8 cellular contexts compared by ENCODE assay signal in genomic region chr16:87391324-87391949, GRCh38. TPM values are rescaled to one million over a fixed set of nuclear protein-coding genes. Genes with fewer than 3 reads are reported as not detected.
DNase-seq lines count a peak whose midpoint lies in the region; ATAC-seq, FAIRE-seq and TF ChIP-seq lines count a peak whose summit lies in the region.

No MANE protein-coding gene starts in this region.

- H3K4me1 ChIP-seq in pancreas: peaks cover 23 to 52% (median 27%) of the 10 kb centered on the region in 3 donors

- no peaks in the 10 kb centered on the region for H3K9me3 ChIP-seq in pancreas

- DNase-seq in ELF-1 (ENCODE audit: low read depth, low spot score) (peak; percentile 70), glutamatergic neuron (peak; percentile 58), pancreas (peak in 5 of 6 donors; percentile 62 to 85 (median 68)), NCI-H446 (lab: John Stamatoyannopoulos, UW) (no peak), RCC 7860 (ENCODE audit: low spot score) (no peak)

- H3K27ac Mint-ChIP-seq in glutamatergic neuron (ENCODE audit: unreplicated experiment): peak overlapping the region; percentile 97

- peaks cover 23% of the 10 kb centered on the region for H3K27me3 Mint-ChIP-seq in glutamatergic neuron (ENCODE audit: unreplicated experiment)

- WGBS in pancreas, 2 donors: 8% methylated on average over 37 to 44 of the region's 44 CpGs

- peak overlapping the region; percentile 94 to 98 (median 97) for H3K27ac ChIP-seq in pancreas

- H3K9me3 Mint-ChIP-seq in glutamatergic neuron (ENCODE audit: unreplicated experiment): peaks cover 27% of the 10 kb centered on the region

- H3K27me3 ChIP-seq in pancreas: no peaks in the 10 kb centered on the region

- TF ChIP-seq CTCF in WI38 (IDR thresholded peaks at IDR 0.05; ENCODE audit: low read depth, low read length): no peak
- TF ChIP-seq CTCF in glutamatergic neuron (IDR thresholded peaks at IDR 0.05; ENCODE audit: partially characterized antibody, unreplicated experiment): no peak
- no peak for TF ChIP-seq CTCF in pancreas (IDR thresholded peaks at IDR 0.05)

- H3K36me3 ChIP-seq in pancreas: no peaks in the 10 kb centered on the region

- no peak for FAIRE-seq in pancreas (lab: Jason Lieb, UNC)
- no peak for FAIRE-seq in RCC 7860 (lab: Jason Lieb, UNC)

- H3K4me3 ChIP-seq in WI38 (ENCODE audit: low read depth, low read length) (peak overlapping the region; percentile 66), pancreas (peak overlapping the region; percentile 40 to 78 (median 65))

- intact Hi-C loops in pancreas (cut with DNase I): no loop called here

- ATAC-seq in HG03025 (IDR thresholded peaks at IDR 0.05; ENCODE audit: low FRiP score, unreplicated experiment) (peak; percentile 17), pancreas (peak in 3 of 4 donors; percentile 9 to 19 (median 12)), GM21825 (IDR thresholded peaks at IDR 0.05; ENCODE audit: unreplicated experiment) (no peak)

- no peaks in the 10 kb centered on the region for H3K36me3 Mint-ChIP-seq in glutamatergic neuron (ENCODE audit: unreplicated experiment)

- peaks cover 42% of the 10 kb centered on the region for H3K4me1 Mint-ChIP-seq in glutamatergic neuron (ENCODE audit: low read depth, unreplicated experiment)

- H3K4me3 Mint-ChIP-seq in glutamatergic neuron (ENCODE audit: unreplicated experiment): peak overlapping the region; percentile 88

RNA-seq across cellular contexts. Expression of gene MAP1LC3B, which starts 0.7 kb away (rescaled TPM):
- total RNA-seq in glutamatergic neuron (ENCODE audit: unreplicated experiment) (297 TPM), pancreas (10 to 100 TPM; 13.9 to 29.4 (median 19.6) TPM)
- 10 to 100 TPM; 20.9 to 35.1 TPM for polyA plus RNA-seq in pancreas

RNA-seq across cellular contexts. Expression of gene FBXO31, which starts 7.9 kb away (rescaled TPM):
- total RNA-seq in glutamatergic neuron (ENCODE audit: unreplicated experiment): 66.7 TPM
- total RNA-seq in pancreas: 10 to 100 TPM; 18.8 to 37.3 (median 24.9) TPM
- polyA plus RNA-seq in pancreas: 10 to 100 TPM; 20.9 to 31.2 TPM

Comparison
In these comparisons a context has a peak if more than half of its experiments do, and no peak if none do; other contexts are left out.
1. DNase-seq: peak in ELF-1 (single experiment), glutamatergic neuron (single experiment) and pancreas (5 of 6); none in NCI-H446 (0 of 2) and RCC 7860 (single experiment).